Comparison of ENCODE assay signal across 26 cellular contexts in genomic region chr3:127974226-127974625, GRCh38. TPM values are rescaled to one million over a fixed set of nuclear protein-coding genes. Genes with fewer than 3 reads are reported as not detected.
"Had no signal": no experiment of that assay in that cellular context is flagged by ENCODE, and none has a peak within 500 bp of the region (broad histone marks: within the 10 kb centered on the region; RNA-seq: fewer than 3 reads in every experiment).

No MANE protein-coding gene starts in this region.

- ATAC-seq: natural killer cell; psoas muscle; right cardiac atrium; right lobe of liver; stimulated activated effector memory CD8-positive, alpha-beta T cell treated with anti-CD3 and anti-CD28 coated beads, Interleukin-12 subunit alpha, Interleukin-12 subunit beta, amount 100 ng/mL, for 72 hours; stimulated activated naive B cell treated with anti-CD40 and anti-IgM and Interleukin-4, amounts not matched to agents 10 μg/mL and 1 μg/mL and 100 μg/mL, for 72 hours; upper lobe of right lung had no signal

- H3K36me3 ChIP-seq: neural progenitor cell, ovary, right lobe of liver, sigmoid colon, stomach, thoracic aorta, thyroid gland, tibial nerve, upper lobe of right lung, uterus had no signal

- H3K27ac ChIP-seq: neural progenitor cell, ovary, parathyroid adenoma, psoas muscle, right lobe of liver, sigmoid colon, stomach, thoracic aorta, thyroid gland, tibial nerve, upper lobe of right lung, uterus had no signal

- H3K27me3 ChIP-seq: ovary, right lobe of liver, sigmoid colon, thyroid gland, tibial nerve, upper lobe of right lung, uterus had no signal

- H3K4me3 ChIP-seq: neural progenitor cell, ovary, psoas muscle, right lobe of liver, sigmoid colon, stomach, thoracic aorta, thyroid gland, tibial nerve, upper lobe of right lung, uterus had no signal

- H3K4me1 ChIP-seq: neural progenitor cell, parathyroid adenoma, psoas muscle, sigmoid colon, stomach, thyroid gland, tibial nerve, upper lobe of right lung, uterus had no signal

- H3K9me3 ChIP-seq: ovary, psoas muscle, right lobe of liver, sigmoid colon, stomach, thoracic aorta, thyroid gland, tibial nerve, upper lobe of right lung, uterus had no signal

- DNase-seq: natural killer cell; occipital lobe; ovary; posterior cingulate gyrus; psoas muscle; right cardiac atrium; right lobe of liver; sigmoid colon; small intestine; stimulated activated CD4-positive, alpha-beta T cell treated with anti-CD3 and anti-CD28 coated beads, Interleukin-15, amount 100 ng/mL, for 24 hours; stimulated activated CD4-positive, alpha-beta T cell treated with anti-CD3 and anti-CD28 coated beads, Interleukin-2, amount 100 ng/mL, for 24 hours; stimulated activated CD4-positive, alpha-beta T cell treated with anti-CD3 and anti-CD28 coated beads, Interleukin-2, amount 100 ng/mL, for 48 hours; stimulated activated CD4-positive, alpha-beta T cell treated with anti-CD3 and anti-CD28 coated beads, Interleukin-4, amount 100 ng/mL, for 24 hours; stimulated activated naive B cell treated with anti-CD40 and anti-IgM and Interleukin-4, amounts not matched to agents 10 μg/mL and 1 μg/mL and 100 μg/mL, for 72 hours; stimulated activated naive CD4-positive, alpha-beta T cell treated with Interleukin-2 at 50 U/mL for 16 hours; stomach; thyroid gland; upper lobe of right lung; uterus had no signal

RNA-seq across cellular contexts. Expression of gene KBTBD12, which starts 59.2 kb away (rescaled TPM):
- total RNA-seq: osteoblast had no signal
- polyA plus RNA-seq: neural cell had no signal
